ENCODE assay signal across 18 cellular contexts in genomic region chr1:174837386-174837785, GRCh38.
DNase-seq lines count a peak whose midpoint lies in the region; ATAC-seq and TF ChIP-seq lines count a peak whose summit lies in the region.
"Had no signal": no experiment of that assay in that cellular context is flagged by ENCODE, and none has a peak within 500 bp of the region (broad histone marks: within the 10 kb centered on the region; RNA-seq: fewer than 3 reads in every experiment).

No MANE protein-coding gene starts in this region.

- no peak overlapping the region for H3K4me3 ChIP-seq in mucosa of descending colon
- H3K4me3 ChIP-seq: GM23248, HAP-1 had no signal

- in situ Hi-C loops in G401 (cut with HindIII; ENCODE audit: low sequenced_read_pairs) = no loop called here

- DNase-seq in Ammon's horn (ENCODE audit: low spot score) = peak; percentile 32
- peak; percentile 91 for DNase-seq in G401 (ENCODE audit: low spot score)
- peak; percentile 40 for DNase-seq in NCI-H446 treated with DMSO at 0.1 percent for 48 hours (lab: John Stamatoyannopoulos, UW)
- no peak for DNase-seq in mucosa of descending colon
- no peak for DNase-seq in Right ventricle myocardium inferior (ENCODE audit: missing footprints)
- DNase-seq in HCEC 1CT = no peak
- DNase-seq: BE2C, DMS79 treated with DMSO at 0.1 percent for 48 hours, KG1, NCI-H1105 treated with DMSO at 0.1 percent for 48 hours, NCI-H187, NCI-H2107, NCI-H2227 treated with DMSO at 0.1 percent for 48 hours, NCI-H510A treated with DMSO at 0.1 percent for 48 hours, SHP77 had no signal

- TF ChIP-seq CTCF in mucosa of descending colon (IDR thresholded peaks at IDR 0.05) = no peak

- H3K9me3 ChIP-seq in mucosa of descending colon = no peaks in the 10 kb centered on the region
- H3K9me3 ChIP-seq: BE2C, HAP-1 had no signal

- intact Hi-C loops in mucosa of descending colon (cut with DNase I, micrococcal nuclease) = no loop called here
- intact Hi-C loops in Right ventricle myocardium inferior (cut with DNase I) = no loop called here

- H3K4me1 ChIP-seq in mucosa of descending colon (ENCODE audit: low read depth) = no peaks in the 10 kb centered on the region
- H3K4me1 ChIP-seq: BE2C, HAP-1 had no signal

- H3K36me3 ChIP-seq in mucosa of descending colon (ENCODE audit: low read depth) = no peaks in the 10 kb centered on the region
- H3K36me3 ChIP-seq: BE2C, HAP-1 had no signal

- ATAC-seq in mucosa of descending colon (peak; percentile 47), GM19455 (IDR thresholded peaks at IDR 0.05; ENCODE audit: unreplicated experiment) (no peak), Right ventricle myocardium inferior (no peak)

Comparison
In these comparisons a context has a peak if more than half of its experiments do, and no peak if none do; other contexts are left out.
1. DNase-seq: peak in Ammon's horn (single experiment), G401 (single experiment) and NCI-H446 treated with DMSO at 0.1 percent for 48 hours (single experiment); none in mucosa of descending colon (0 of 3), Right ventricle myocardium inferior (single experiment) and HCEC 1CT (single experiment).